12 cellular contexts compared by ENCODE assay signal in the genomic region with DNA sequence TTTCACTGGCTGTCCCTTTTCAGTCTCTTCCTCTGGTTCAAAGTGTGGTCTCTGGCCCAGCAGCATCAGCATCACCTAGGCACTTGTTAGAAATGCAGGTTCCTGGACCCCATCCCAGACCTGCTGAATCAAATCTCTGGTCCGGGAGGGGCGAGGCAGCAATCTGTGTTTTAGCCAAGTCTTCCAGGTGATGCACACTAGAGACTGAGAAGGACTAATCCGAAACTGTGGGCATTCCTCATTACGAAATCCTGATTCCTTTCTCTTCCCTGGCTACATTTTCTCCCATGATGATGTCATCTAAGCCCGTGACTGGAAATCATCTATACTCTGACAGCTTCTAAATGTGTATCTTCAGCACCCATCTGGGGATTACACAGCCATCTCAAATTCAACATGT. TPM values are rescaled to one million over a fixed set of nuclear protein-coding genes. Genes with fewer than 3 reads are reported as not detected.
DNase-seq lines count a peak whose midpoint lies in the region; ATAC-seq and TF ChIP-seq lines count a peak whose summit lies in the region.
"Had no signal": no experiment of that assay in that cellular context is flagged by ENCODE, and none has a peak within 500 bp of the region (broad histone marks: within the 10 kb centered on the region; RNA-seq: fewer than 3 reads in every experiment).

No MANE protein-coding gene starts in this region.

- H3K9me3 ChIP-seq in RWPE2 (ENCODE audit: severe bottlenecking) = no peaks in the 10 kb centered on the region
- H3K9me3 ChIP-seq: Peyer's patch, thyroid gland had no signal

- no peak overlapping the region for H3K4me3 Mint-ChIP-seq in activated CD4-positive, alpha-beta T cell treated with anti-CD3 and anti-CD28 coated beads, Interleukin-2, amount 10 ng/mL, durations not matched to agents 7 days and 5 days
- H3K4me3 Mint-ChIP-seq in activated CD4-positive, alpha-beta T cell treated with anti-CD3 and anti-CD28 coated beads for 36 hours = no peak overlapping the region
- no peak overlapping the region for H3K4me3 Mint-ChIP-seq in stimulated activated memory B cell treated with anti-CD40 and anti-IgM and Interleukin-4, amounts not matched to agents 10 μg/mL and 1 μg/mL and 100 μg/mL, for 72 hours
- H3K4me3 Mint-ChIP-seq: activated CD8-positive, alpha-beta T cell treated with anti-CD3 and anti-CD28 coated beads, Interleukin-2, amount 10 ng/mL, durations not matched to agents 7 days and 5 days; activated naive CD4-positive, alpha-beta T cell treated with anti-CD3 and anti-CD28 coated beads, Interleukin-2, amount 50 U/mL, for 24 hours had no signal

- H3K4me1 Mint-ChIP-seq in activated CD4-positive, alpha-beta T cell treated with anti-CD3 and anti-CD28 coated beads, Interleukin-2, amount 10 ng/mL, durations not matched to agents 7 days and 5 days = peaks cover 37% of the 10 kb centered on the region
- H3K4me1 Mint-ChIP-seq in activated CD4-positive, alpha-beta T cell treated with anti-CD3 and anti-CD28 coated beads for 36 hours = peaks cover 34% of the 10 kb centered on the region
- peaks cover 21% of the 10 kb centered on the region for H3K4me1 Mint-ChIP-seq in stimulated activated memory B cell treated with anti-CD40 and anti-IgM and Interleukin-4, amounts not matched to agents 10 μg/mL and 1 μg/mL and 100 μg/mL, for 72 hours

- CTCF ChIA-PET in activated CD4-positive, alpha-beta T cell treated with anti-CD3 and anti-CD28 coated beads, Interleukin-2, amount 10 ng/mL, durations not matched to agents 7 days and 5 days (lab: Charles Lee) = interaction anchor here (0.8 to 1.8 kb wide), 5 partner anchors 10 to 59 kb away, joined by 3 to 6 read pairs (median 4); no protein-coding TSS in a partner anchor
- CTCF ChIA-PET in activated CD4-positive, alpha-beta T cell treated with anti-CD3 and anti-CD28 coated beads for 36 hours (lab: Charles Lee) = no interaction called here

- peak overlapping the region; percentile 4 for H3K27ac ChIP-seq in RWPE2 (ENCODE audit: poor library complexity, severe bottlenecking)
- H3K27ac ChIP-seq: Peyer's patch, thyroid gland had no signal

- TF ChIP-seq CTCF in RWPE2 (IDR thresholded peaks at IDR 0.05; ENCODE audit: poor library complexity, severe bottlenecking) = no peak

- no peaks in the 10 kb centered on the region for H3K9me3 Mint-ChIP-seq in activated CD4-positive, alpha-beta T cell treated with anti-CD3 and anti-CD28 coated beads, Interleukin-2, amount 10 ng/mL, durations not matched to agents 7 days and 5 days
- H3K9me3 Mint-ChIP-seq in activated CD4-positive, alpha-beta T cell treated with anti-CD3 and anti-CD28 coated beads for 36 hours (ENCODE audit: low read depth) = no peaks in the 10 kb centered on the region
- no peaks in the 10 kb centered on the region for H3K9me3 Mint-ChIP-seq in stimulated activated memory B cell treated with anti-CD40 and anti-IgM and Interleukin-4, amounts not matched to agents 10 μg/mL and 1 μg/mL and 100 μg/mL, for 72 hours
- H3K9me3 Mint-ChIP-seq: activated naive CD4-positive, alpha-beta T cell treated with anti-CD3 and anti-CD28 coated beads, Interleukin-2, amount 50 U/mL, for 24 hours had no signal

- peaks cover 9% of the 10 kb centered on the region for H3K27me3 Mint-ChIP-seq in activated CD4-positive, alpha-beta T cell treated with anti-CD3 and anti-CD28 coated beads, Interleukin-2, amount 10 ng/mL, durations not matched to agents 7 days and 5 days
- no peaks in the 10 kb centered on the region for H3K27me3 Mint-ChIP-seq in activated CD4-positive, alpha-beta T cell treated with anti-CD3 and anti-CD28 coated beads for 36 hours
- no peaks in the 10 kb centered on the region for H3K27me3 Mint-ChIP-seq in stimulated activated memory B cell treated with anti-CD40 and anti-IgM and Interleukin-4, amounts not matched to agents 10 μg/mL and 1 μg/mL and 100 μg/mL, for 72 hours
- H3K27me3 Mint-ChIP-seq: activated naive CD4-positive, alpha-beta T cell treated with anti-CD3 and anti-CD28 coated beads, Interleukin-2, amount 50 U/mL, for 24 hours had no signal

- H3K27me3 ChIP-seq in RWPE2 (ENCODE audit: insufficient read depth, poor library complexity, severe bottlenecking) = no peaks in the 10 kb centered on the region
- H3K27me3 ChIP-seq: Peyer's patch, thyroid gland had no signal

- POLR2A ChIA-PET in activated CD4-positive, alpha-beta T cell treated with anti-CD3 and anti-CD28 coated beads, Interleukin-2, amount 10 ng/mL, durations not matched to agents 7 days and 5 days (lab: Charles Lee) = no interaction called here
- POLR2A ChIA-PET in activated CD4-positive, alpha-beta T cell treated with anti-CD3 and anti-CD28 coated beads for 36 hours (lab: Charles Lee) = no interaction called here

- no peaks in the 10 kb centered on the region for H3K36me3 ChIP-seq in RWPE2 (ENCODE audit: low read depth)
- H3K36me3 ChIP-seq: Peyer's patch, thyroid gland had no signal

- no peak for ATAC-seq in activated CD4-positive, alpha-beta T cell treated with anti-CD3 and anti-CD28 coated beads for 36 hours
- ATAC-seq in RWPE2 (ENCODE audit: low read depth) = peak; percentile 31
- ATAC-seq in stimulated activated memory B cell treated with anti-CD40 and anti-IgM and Interleukin-4, amounts not matched to agents 10 μg/mL and 1 μg/mL and 100 μg/mL, for 72 hours = no peak
- ATAC-seq: activated CD8-positive, alpha-beta T cell treated with anti-CD3 and anti-CD28 coated beads, Interleukin-2, amount 10 ng/mL, durations not matched to agents 7 days and 5 days had no signal

- peaks cover 1% of the 10 kb centered on the region for H3K36me3 Mint-ChIP-seq in activated CD4-positive, alpha-beta T cell treated with anti-CD3 and anti-CD28 coated beads, Interleukin-2, amount 10 ng/mL, durations not matched to agents 7 days and 5 days (ENCODE audit: low read depth)
- no peaks in the 10 kb centered on the region for H3K36me3 Mint-ChIP-seq in activated CD4-positive, alpha-beta T cell treated with anti-CD3 and anti-CD28 coated beads for 36 hours (ENCODE audit: low read depth)
- H3K36me3 Mint-ChIP-seq in stimulated activated memory B cell treated with anti-CD40 and anti-IgM and Interleukin-4, amounts not matched to agents 10 μg/mL and 1 μg/mL and 100 μg/mL, for 72 hours = no peaks in the 10 kb centered on the region
- H3K36me3 Mint-ChIP-seq: activated naive CD4-positive, alpha-beta T cell treated with anti-CD3 and anti-CD28 coated beads, Interleukin-2, amount 50 U/mL, for 24 hours had no signal

- DNase-seq in activated CD4-positive, alpha-beta T cell treated with anti-CD3 and anti-CD28 coated beads, Interleukin-2, amount 10 ng/mL, durations not matched to agents 7 days and 5 days = no peak
- no peak for DNase-seq in activated CD4-positive, alpha-beta T cell treated with anti-CD3 and anti-CD28 coated beads for 36 hours
- no peak for DNase-seq in RWPE2 (ENCODE audit: low spot score)
- peak; percentile 61 for DNase-seq in fibroblast of gingiva (ENCODE audit: low read depth)
- DNase-seq in activated CD4-positive, alpha-beta T cell treated with anti-CD3 and anti-CD28 coated beads for 4 hours = no peak
- DNase-seq in central memory CD4-positive, alpha-beta T cell = no peak
- no peak for DNase-seq in islet precursor cell
- DNase-seq: activated CD8-positive, alpha-beta T cell treated with anti-CD3 and anti-CD28 coated beads, Interleukin-2, amount 10 ng/mL, durations not matched to agents 7 days and 5 days; Peyer's patch; thyroid gland had no signal

- peaks cover 21% of the 10 kb centered on the region for H3K4me1 ChIP-seq in RWPE2 (ENCODE audit: insufficient read depth, poor library complexity, severe bottlenecking)
- H3K4me1 ChIP-seq: Peyer's patch had no signal

- peak overlapping the region; percentile 2 for H3K27ac Mint-ChIP-seq in activated CD4-positive, alpha-beta T cell treated with anti-CD3 and anti-CD28 coated beads, Interleukin-2, amount 10 ng/mL, durations not matched to agents 7 days and 5 days
- no peak overlapping the region for H3K27ac Mint-ChIP-seq in activated CD4-positive, alpha-beta T cell treated with anti-CD3 and anti-CD28 coated beads for 36 hours
- H3K27ac Mint-ChIP-seq in stimulated activated memory B cell treated with anti-CD40 and anti-IgM and Interleukin-4, amounts not matched to agents 10 μg/mL and 1 μg/mL and 100 μg/mL, for 72 hours = peak overlapping the region; percentile 10
- H3K27ac Mint-ChIP-seq: activated CD8-positive, alpha-beta T cell treated with anti-CD3 and anti-CD28 coated beads, Interleukin-2, amount 10 ng/mL, durations not matched to agents 7 days and 5 days had no signal

- no peak overlapping the region for H3K4me3 ChIP-seq in RWPE2 (ENCODE audit: severe bottlenecking)
- H3K4me3 ChIP-seq: Peyer's patch, thyroid gland had no signal

- intact Hi-C loops in activated CD4-positive, alpha-beta T cell treated with anti-CD3 and anti-CD28 coated beads for 36 hours (cut with DNase I, micrococcal nuclease) = no loop called here

RNA-seq across cellular contexts. Expression of a gene that starts 4.3 kb away (rescaled TPM):
- total RNA-seq in activated CD4-positive, alpha-beta T cell treated with anti-CD3 and anti-CD28 coated beads, Interleukin-2, amount 10 ng/mL, durations not matched to agents 7 days and 5 days = 10 to 100 TPM; 46.0 to 51.8 TPM
- total RNA-seq in activated CD4-positive, alpha-beta T cell treated with anti-CD3 and anti-CD28 coated beads for 36 hours = 10 to 100 TPM; 42.4 to 43.8 TPM

RNA-seq across cellular contexts. Expression of a gene that starts 39.7 kb away (rescaled TPM):
- not detected for total RNA-seq in activated CD4-positive, alpha-beta T cell treated with anti-CD3 and anti-CD28 coated beads, Interleukin-2, amount 10 ng/mL, durations not matched to agents 7 days and 5 days
- not detected for total RNA-seq in activated CD4-positive, alpha-beta T cell treated with anti-CD3 and anti-CD28 coated beads for 36 hours
- total RNA-seq: activated CD8-positive, alpha-beta T cell treated with anti-CD3 and anti-CD28 coated beads, Interleukin-2, amount 10 ng/mL, durations not matched to agents 7 days and 5 days; Peyer's patch had no signal
